13 cellular contexts compared by ENCODE assay signal in genomic region chr16:72894291-72895151, GRCh38.
DNase-seq lines count a peak whose midpoint lies in the region; ATAC-seq and TF ChIP-seq lines count a peak whose summit lies in the region.
"Had no signal": no experiment of that assay in that cellular context is flagged by ENCODE, and none has a peak within 500 bp of the region (broad histone marks: within the 10 kb centered on the region; RNA-seq: fewer than 3 reads in every experiment).

No MANE protein-coding gene starts in this region.

- H3K9me3 Mint-ChIP-seq in nephron progenitor cell: no peaks in the 10 kb centered on the region

- no peaks in the 10 kb centered on the region for H3K36me3 ChIP-seq in aorta (ENCODE audit: control insufficient read depth in 1 of 2, insufficient read depth in 2 of 2, low read length in 1 of 2)
- H3K36me3 ChIP-seq in SJCRH30: no peaks in the 10 kb centered on the region
- H3K36me3 ChIP-seq: prostate gland had no signal

- H3K4me1 ChIP-seq in aorta (ENCODE audit: control insufficient read depth in 1 of 2, insufficient read depth in 2 of 2, low read length in 2 of 2) (peaks cover 2 to 7% of the 10 kb centered on the region in 2 donors), SJCRH30 (no peaks in the 10 kb centered on the region)
- H3K4me1 ChIP-seq: prostate gland had no signal

- H3K27ac Mint-ChIP-seq in nephron progenitor cell: peak overlapping the region; percentile 95
- H3K27ac Mint-ChIP-seq: T-helper 2 cell treated with Interferon-gamma antibody and Interleukin-4, amounts not matched to agents 5 μg/mL and 100 μg/mL, for 36 hours had no signal

- H3K4me1 Mint-ChIP-seq in nephron progenitor cell: peaks cover 65% of the 10 kb centered on the region

- WGBS in aorta, 2 donors: 14 to 20% methylated on average over 18 of the region's 18 CpGs

- H3K4me3 ChIP-seq in aorta (ENCODE audit: low read length in 2 of 2): no peak overlapping the region
- H3K4me3 ChIP-seq in SJCRH30: no peak overlapping the region
- H3K4me3 ChIP-seq: prostate gland had no signal

- H3K27me3 ChIP-seq in aorta (ENCODE audit: control insufficient read depth in 1 of 2, insufficient read depth in 2 of 2, low read length in 1 of 2) (no peaks in the 10 kb centered on the region), SJCRH30 (no peaks in the 10 kb centered on the region)

- peak overlapping the region; percentile 53 for H3K4me3 Mint-ChIP-seq in nephron progenitor cell
- H3K4me3 Mint-ChIP-seq: T-helper 2 cell treated with Interferon-gamma antibody and Interleukin-4, amounts not matched to agents 5 μg/mL and 100 μg/mL, for 36 hours had no signal

- H3K27me3 Mint-ChIP-seq in nephron progenitor cell (ENCODE audit: low read depth, poor library complexity): peaks cover 11% of the 10 kb centered on the region

- ATAC-seq in aorta (ENCODE audit: low FRiP score): no peak
- no peak for ATAC-seq in HG02588 (IDR thresholded peaks at IDR 0.05; ENCODE audit: unreplicated experiment)

- H3K9me3 ChIP-seq in aorta (ENCODE audit: control insufficient read depth, low read length) (no peaks in the 10 kb centered on the region), SJCRH30 (replicated peaks) (no peaks in the 10 kb centered on the region)
- H3K9me3 ChIP-seq: prostate gland had no signal

- no peak for TF ChIP-seq CTCF in nephron progenitor cell (IDR thresholded peaks at IDR 0.05)

- intact Hi-C loops in aorta (cut with DNase I): loop anchor here in 1 of 2 donors (5.0 kb wide), 1 partner anchor 37 kb away; no protein-coding TSS in a partner anchor

- H3K36me3 Mint-ChIP-seq in nephron progenitor cell (ENCODE audit: low read depth): peaks cover 35% of the 10 kb centered on the region

- DNase-seq in NCI-H2171 treated with DMSO at 0.1 percent for 48 hours (lab: John Stamatoyannopoulos, UW): peak; percentile 22
- DNase-seq in NCI-H2171 (lab: John Stamatoyannopoulos, UW): no peak
- peak; percentile 47 for DNase-seq in fibroblast of peridontal ligament (ENCODE audit: extremely low read depth)
- DNase-seq in nephron progenitor cell: no peak
- peak in 1 of 2 donors; percentile 56 for DNase-seq in aorta
- DNase-seq in SJCRH30: no peak
- no peak for DNase-seq in ureter (ENCODE audit: low spot score)
- DNase-seq: activated naive CD4-positive, alpha-beta T cell treated with Interleukin-2 at 50 U/mL for 16 hours; DMS79 treated with DMSO at 0.1 percent for 48 hours; KG1 had no signal

- H3K27ac ChIP-seq in aorta (ENCODE audit: low read depth in 1 of 2, low read length in 2 of 2) (peak overlapping the region; percentile 46 to 79), SJCRH30 (no peak overlapping the region)

Comparison
In these comparisons a context has a peak if more than half of its experiments do, and no peak if none do; other contexts are left out.
1. DNase-seq: peak in NCI-H2171 treated with DMSO at 0.1 percent for 48 hours (single experiment) and fibroblast of peridontal ligament (single experiment); none in NCI-H2171 (single experiment), nephron progenitor cell (single experiment), SJCRH30 (0 of 2) and ureter (single experiment).